In the genomic region with DNA sequence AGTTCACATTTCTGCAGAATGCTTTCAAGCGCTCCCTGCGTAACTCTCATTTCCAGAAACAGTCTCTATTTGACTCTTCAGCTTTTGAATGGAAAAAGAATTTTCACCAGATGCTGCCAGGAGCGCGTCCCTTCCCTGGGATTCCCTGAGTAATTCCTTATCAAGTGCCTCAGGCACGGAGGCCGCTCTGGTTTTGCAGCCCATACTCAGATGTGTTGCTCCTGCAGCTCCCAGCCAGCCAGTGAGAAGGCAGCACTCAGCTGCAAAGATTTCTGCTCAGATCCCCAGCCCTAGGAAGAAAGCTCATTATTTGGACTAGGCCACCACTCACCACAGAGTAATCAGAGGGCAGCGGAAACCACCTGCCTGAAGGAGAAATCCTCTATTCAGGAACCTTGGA, we compare ENCODE assay signal across 22 cellular contexts.
DNase-seq lines count a peak whose midpoint lies in the region; ATAC-seq and TF ChIP-seq lines count a peak whose summit lies in the region.
"Had no signal": no experiment of that assay in that cellular context is flagged by ENCODE, and none has a peak within 500 bp of the region (broad histone marks: within the 10 kb centered on the region; RNA-seq: fewer than 3 reads in every experiment).

No MANE protein-coding gene starts in this region.

- H3K9me3 ChIP-seq in lower lobe of right lung (no peaks in the 10 kb centered on the region), osteoblast (ENCODE audit: low read depth, low read length) (peaks cover 2% of the 10 kb centered on the region)
- H3K9me3 ChIP-seq: A549, Caco-2 had no signal

- DNase-seq in RPMI7951 (ENCODE audit: low read depth) (peak; percentile 86), lower lobe of right lung (peak; percentile 16), osteoblast (ENCODE audit: insufficient read length, low spot score, missing footprints) (peak; percentile 21), glomerular visceral epithelial cell (ENCODE audit: extremely low spot score) (no peak), SK-N-DZ (ENCODE audit: low spot score) (no peak), T-helper 2 cell (no peak)
- DNase-seq in activated CD4-positive, alpha-beta T cell treated with anti-CD3 and anti-CD28 coated beads, Interleukin-2, amount 50 U/mL, for 4 hours, result no peak
- DNase-seq: AML-193; Caco-2; CD8-positive, alpha-beta T cell; EL; GF-D8; NCI-H1048; NCI-H1417; NCI-H1694; NCI-H2081; NCI-H2227 treated with DMSO at 0.1 percent for 48 hours; NCI-H526 treated with DMSO at 0.1 percent for 48 hours; SHP77 had no signal

- no peak for ATAC-seq in lower lobe of right lung
- ATAC-seq: A549; CD8-positive, alpha-beta T cell had no signal

- H4K20me1 ChIP-seq in osteoblast (ENCODE audit: insufficient read depth, low read length), result no peaks in the 10 kb centered on the region

- H3K4me3 ChIP-seq in lower lobe of right lung (no peak overlapping the region), osteoblast (ENCODE audit: insufficient read depth, low read length) (no peak overlapping the region)
- H3K4me3 ChIP-seq: A549 had no signal

- H3K27me3 ChIP-seq in lower lobe of right lung (ENCODE audit: low read depth) (no peaks in the 10 kb centered on the region), osteoblast (ENCODE audit: insufficient read depth, low read length) (peaks cover 7% of the 10 kb centered on the region)

- H3K4me2 ChIP-seq in osteoblast (ENCODE audit: insufficient read depth, low read length), result no peak overlapping the region
- H3K4me2 ChIP-seq: A549 had no signal

- intact Hi-C loops in lower lobe of right lung (cut with DNase I), result no loop called here

- H3K36me3 ChIP-seq in lower lobe of right lung, result no peaks in the 10 kb centered on the region
- H3K36me3 ChIP-seq in osteoblast (ENCODE audit: insufficient read depth, low read length), result no peaks in the 10 kb centered on the region

- H3K4me1 ChIP-seq in lower lobe of right lung (peaks cover 5% of the 10 kb centered on the region), osteoblast (ENCODE audit: insufficient read depth, low read length) (no peaks in the 10 kb centered on the region)
- H3K4me1 ChIP-seq: A549, Caco-2 had no signal

- H2AFZ ChIP-seq in osteoblast (ENCODE audit: low read length), result no peak overlapping the region

- no peak overlapping the region for H3K27ac ChIP-seq in lower lobe of right lung
- H3K27ac ChIP-seq in osteoblast (ENCODE audit: low read depth, low read length), result no peak overlapping the region
- H3K27ac ChIP-seq: A549, C4-2B, RWPE1 had no signal

- TF ChIP-seq CTCF in lower lobe of right lung (IDR thresholded peaks at IDR 0.05), result no peak
- no peak for TF ChIP-seq CTCF in osteoblast (IDR thresholded peaks at IDR 0.05; ENCODE audit: extremely low read depth, low read depth, low read length)

- H3K79me2 ChIP-seq in osteoblast (ENCODE audit: insufficient read depth, low read length), result no peaks in the 10 kb centered on the region

Comparison
In these comparisons a context has a peak if more than half of its experiments do, and no peak if none do; other contexts are left out.
1. DNase-seq: peak in RPMI7951 (single experiment), lower lobe of right lung (single experiment) and osteoblast (single experiment); none in activated CD4-positive, alpha-beta T cell treated with anti-CD3 and anti-CD28 coated beads, Interleukin-2, amount 50 U/mL, for 4 hours (0 of 2), glomerular visceral epithelial cell (single experiment), SK-N-DZ (single experiment) and T-helper 2 cell (0 of 5).